In the genomic region with DNA sequence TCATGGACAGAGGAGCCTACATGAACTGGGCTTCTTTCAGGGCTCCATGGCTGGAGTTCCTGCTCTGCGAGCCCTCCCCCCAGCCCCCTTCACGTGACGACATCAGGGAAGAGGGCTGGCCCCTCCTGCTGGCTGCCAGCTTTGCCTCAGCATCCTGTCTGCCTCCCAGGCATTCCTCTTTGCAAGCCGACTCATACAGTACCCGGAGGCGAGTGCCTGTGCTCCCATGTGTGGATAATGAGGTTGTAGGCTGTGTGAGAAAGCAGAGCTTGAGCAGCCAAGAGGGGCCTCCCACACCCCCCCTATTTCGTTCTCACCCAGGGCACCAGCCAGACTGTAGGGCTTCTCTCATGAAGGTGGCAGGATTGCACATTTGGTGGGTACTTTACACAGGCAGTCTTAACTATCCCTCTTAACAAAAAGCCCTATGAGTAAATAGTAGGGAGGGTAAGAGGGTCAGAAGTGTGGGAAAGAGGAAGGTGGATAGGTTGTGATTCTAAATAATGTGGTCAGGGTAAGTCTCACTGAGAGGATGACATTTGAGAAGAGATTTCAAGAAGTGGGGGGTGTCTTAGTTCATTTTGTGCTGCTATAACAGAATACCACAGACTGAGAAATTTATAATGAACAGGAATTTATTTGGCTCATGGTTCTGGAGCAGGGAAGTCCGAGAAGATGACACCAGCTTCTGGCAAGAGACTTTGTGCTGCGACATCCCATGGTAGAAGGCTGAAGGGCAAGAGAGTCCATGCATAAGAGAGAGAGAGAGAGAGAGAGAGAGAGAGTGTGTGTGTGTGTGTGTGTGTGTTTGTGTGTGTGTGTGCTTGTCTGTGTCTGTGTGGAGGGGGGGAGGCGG, we compare ENCODE assay signal across 11 cellular contexts.
DNase-seq lines count a peak whose midpoint lies in the region; FAIRE-seq and TF ChIP-seq lines count a peak whose summit lies in the region.
"Had no signal": no experiment of that assay in that cellular context is flagged by ENCODE, and none has a peak within 500 bp of the region (broad histone marks: within the 10 kb centered on the region; RNA-seq: fewer than 3 reads in every experiment).

No MANE protein-coding gene starts in this region.

- CTCF ChIA-PET in endothelial cell of umbilical vein (lab: Charles Lee), result interaction anchor here (0.7 to 1.7 kb wide), 3 partner anchors 30 to 86 kb away, joined by 3 to 4 read pairs (median 3); no protein-coding TSS in a partner anchor

- H4K20me1 ChIP-seq in endothelial cell of umbilical vein (replicated peaks; ENCODE audit: control insufficient read depth, extremely low read depth, insufficient read depth, low read length) (no peaks in the 10 kb centered on the region), MM.1S (ENCODE audit: insufficient read depth, low read length) (no peaks in the 10 kb centered on the region)

- H3K79me1 ChIP-seq in neuronal stem cell (ENCODE audit: low read depth, low read length), result no peaks in the 10 kb centered on the region

- BruUV-seq in endothelial cell of umbilical vein (replicated peaks; lab: Mats Ljungman, UMichigan), result no TSS peak

- no peak overlapping the region for H4K8ac ChIP-seq in neuronal stem cell (ENCODE audit: low read depth, low read length)

- H2AFZ ChIP-seq in endothelial cell of umbilical vein (ENCODE audit: low read depth, low read length), result peak overlapping the region; percentile 48
- H2AFZ ChIP-seq in neuronal stem cell (ENCODE audit: low read length), result peak overlapping the region; percentile 79
- H2AFZ ChIP-seq in MM.1S (ENCODE audit: low read length), result no peak overlapping the region

- peak overlapping the region; percentile 12 for H3K18ac ChIP-seq in neuronal stem cell (ENCODE audit: low read length)

- H2BK5ac ChIP-seq in neuronal stem cell (ENCODE audit: low read length), result no peak overlapping the region

- WGBS in neuronal stem cell (ENCODE audit: extremely low coverage in 2 of 2, insufficient read length in 2 of 2, insufficient replicate concordance in 1 of 2), 2 donors, result no CpG with 5 or more reads among the region's 10 CpGs

- H3K4me3 ChIP-seq in GM12865 (ENCODE audit: low read depth, low read length) (no peak overlapping the region), endothelial cell of umbilical vein (replicated peaks in 1 of 3; ENCODE audit: insufficient read depth in 1 of 3, low read depth in 1 of 3, low read length in 3 of 3) (no peak overlapping the region), neuronal stem cell (ENCODE audit: low read length in 2 of 2) (no peak overlapping the region), MM.1S (ENCODE audit: low read length) (no peak overlapping the region)
- H3K4me3 ChIP-seq: testis had no signal

- H3K9ac ChIP-seq in endothelial cell of umbilical vein (replicated peaks; ENCODE audit: extremely low read depth, insufficient read depth, low read length) (no peak overlapping the region), neuronal stem cell (ENCODE audit: low read depth, low read length, poor library complexity) (no peak overlapping the region), MM.1S (ENCODE audit: low read length) (no peak overlapping the region)

- no peaks in the 10 kb centered on the region for H3K9me2 ChIP-seq in MM.1S (replicated peaks; ENCODE audit: insufficient read depth, low read length)

- no peak overlapping the region for H2BK15ac ChIP-seq in neuronal stem cell (ENCODE audit: low read length)

- no peak for TF ChIP-seq POLR2A in endothelial cell of umbilical vein (IDR thresholded peaks at IDR 0.05; ENCODE audit: low read depth, low read length)

- peak; percentile 7 for DNase-seq in GM12865 (ENCODE audit: low read depth)
- DNase-seq in NCI-H226, result peak; percentile 95
- peak; percentile 22 for DNase-seq in endothelial cell of umbilical vein (ENCODE audit: low read depth, low spot score)
- peak; percentile 69 for DNase-seq in neuronal stem cell (ENCODE audit: low spot score)
- no peak for DNase-seq in activated naive CD4-positive, alpha-beta T cell (lab: John Stamatoyannopoulos, UW)
- no peak for DNase-seq in MM.1S
- DNase-seq in NCI-H510A (lab: John Stamatoyannopoulos, UW), result no peak
- DNase-seq in NCI-H2029 treated with DMSO at 0.1 percent for 48 hours (lab: John Stamatoyannopoulos, UW), result no peak
- DNase-seq: activated naive CD8-positive, alpha-beta T cell treated with anti-CD3 and anti-CD28 coated beads, Interleukin-2, amount 10 ng/mL, durations not matched to agents 7 days and 5 days; testis had no signal

- intact Hi-C loops in endothelial cell of umbilical vein (cut with micrococcal nuclease), result loop anchor here (10.0 kb wide), 1 partner anchor 178 kb away; no protein-coding TSS in a partner anchor

- no peak overlapping the region for H3K23ac ChIP-seq in neuronal stem cell (ENCODE audit: low read depth, low read length, poor library complexity)

- peak overlapping the region; percentile 14 for H2BK120ac ChIP-seq in neuronal stem cell (ENCODE audit: low read depth, low read length)

- no peaks in the 10 kb centered on the region for H3K36me3 ChIP-seq in endothelial cell of umbilical vein (ENCODE audit: control insufficient read depth in 2 of 2, extremely low read depth in 1 of 2, insufficient read depth in 2 of 2, low read length in 2 of 2)
- H3K36me3 ChIP-seq in neuronal stem cell (replicated peaks in 1 of 2; ENCODE audit: control insufficient read depth in 2 of 2, insufficient read depth in 2 of 2, low read length in 2 of 2), result no peaks in the 10 kb centered on the region
- H3K36me3 ChIP-seq in MM.1S (replicated peaks; ENCODE audit: insufficient read depth, low read length), result no peaks in the 10 kb centered on the region

- no peaks in the 10 kb centered on the region for H3K79me2 ChIP-seq in endothelial cell of umbilical vein (ENCODE audit: control insufficient read depth, insufficient read depth, low read length)
- no peaks in the 10 kb centered on the region for H3K79me2 ChIP-seq in MM.1S (ENCODE audit: low read length)

- no peak for TF ChIP-seq CTCF in GM12865 (IDR thresholded peaks at IDR 0.05; ENCODE audit: insufficient read depth, low read depth, low read length, missing control alignments)
- no peak for TF ChIP-seq CTCF in endothelial cell of umbilical vein (IDR thresholded peaks at IDR 0.05; ENCODE audit: extremely low read depth in 1 of 2, insufficient read depth in 1 of 2, low read depth in 1 of 2, low read length in 2 of 2)
- TF ChIP-seq CTCF in MM.1S (IDR thresholded peaks at IDR 0.05; ENCODE audit: low read length), result no peak

- dilution Hi-C loops in endothelial cell of umbilical vein (cut with MboI; ENCODE audit: extremely low pct_ligation_motif_present, low sequenced_read_pairs), result no loop called here

- POLR2A ChIA-PET in endothelial cell of umbilical vein (lab: Charles Lee), result no interaction called here

- H3F3A ChIP-seq in MM.1S (ENCODE audit: insufficient read depth, low read length), result no peaks in the 10 kb centered on the region

- H2AK5ac ChIP-seq in neuronal stem cell (ENCODE audit: low read depth, low read length), result no peak overlapping the region

- H3K4me2 ChIP-seq in endothelial cell of umbilical vein (ENCODE audit: insufficient read depth, low read length), result no peak overlapping the region
- no peak overlapping the region for H3K4me2 ChIP-seq in neuronal stem cell (ENCODE audit: insufficient read depth, low read length, poor library complexity, severe bottlenecking)
- no peak overlapping the region for H3K4me2 ChIP-seq in MM.1S (ENCODE audit: low read depth, low read length)

- no peak overlapping the region for H2BK12ac ChIP-seq in neuronal stem cell (ENCODE audit: low read length)

- H3K4me1 ChIP-seq in endothelial cell of umbilical vein (ENCODE audit: control insufficient read depth, extremely low read depth, insufficient read depth, low read length) (peaks cover 17% of the 10 kb centered on the region), neuronal stem cell (ENCODE audit: control insufficient read depth in 2 of 2, insufficient read depth in 1 of 2, low read depth in 1 of 2, low read length in 2 of 2) (peaks cover 7 to 14% of the 10 kb centered on the region in 2 donors), MM.1S (ENCODE audit: low read length) (no peaks in the 10 kb centered on the region)
- H3K4me1 ChIP-seq: testis had no signal

- no peaks in the 10 kb centered on the region for H3K9me1 ChIP-seq in endothelial cell of umbilical vein (replicated peaks; ENCODE audit: control insufficient read depth, extremely low read depth, insufficient read depth, low read length)

- H3K27ac ChIP-seq in endothelial cell of umbilical vein (ENCODE audit: insufficient read depth, low read depth, low read length) (no peak overlapping the region), neuronal stem cell (replicated peaks; ENCODE audit: low read length) (peak overlapping the region; percentile 69), MM.1S (ENCODE audit: low read length) (no peak overlapping the region)
- H3K27ac ChIP-seq: testis had no signal

- H3K9me3 ChIP-seq in endothelial cell of umbilical vein (replicated peaks; ENCODE audit: control insufficient read depth, insufficient read depth, low read length) (no peaks in the 10 kb centered on the region), neuronal stem cell (replicated peaks in 1 of 2; ENCODE audit: control insufficient read depth in 2 of 2, insufficient read depth in 1 of 2, low read depth in 1 of 2, low read length in 2 of 2) (no peaks in the 10 kb centered on the region), MM.1S (replicated peaks; ENCODE audit: insufficient read depth, low read length) (no peaks in the 10 kb centered on the region)
- H3K9me3 ChIP-seq: testis had no signal

- peak; percentile 79 for FAIRE-seq in endothelial cell of umbilical vein (lab: Jason Lieb, UNC)
- FAIRE-seq: GM19239 had no signal

- no peak overlapping the region for H3K4ac ChIP-seq in neuronal stem cell (ENCODE audit: low read length)

- no peaks in the 10 kb centered on the region for H3K27me3 ChIP-seq in endothelial cell of umbilical vein (ENCODE audit: control insufficient read depth in 2 of 2, insufficient read depth in 2 of 2, low read length in 2 of 2)
- no peaks in the 10 kb centered on the region for H3K27me3 ChIP-seq in neuronal stem cell (ENCODE audit: control insufficient read depth in 3 of 3, insufficient read depth in 3 of 3, low read depth in 1 of 3, low read length in 3 of 3)
- H3K27me3 ChIP-seq in MM.1S (replicated peaks; ENCODE audit: insufficient read depth, low read length), result no peaks in the 10 kb centered on the region
- H3K27me3 ChIP-seq: testis had no signal

- no peak overlapping the region for H3K14ac ChIP-seq in neuronal stem cell (ENCODE audit: low read length)

- H4K91ac ChIP-seq in neuronal stem cell (ENCODE audit: low read depth, low read length, poor library complexity), result no peak overlapping the region

TF ChIP-seq in endothelial cell of umbilical vein, 7 proteins besides CTCF, POLR2A, EP300 and RAD21 (continues in another document):
- TF ChIP-seq EZH2 (IDR thresholded peaks at IDR 0.05; ENCODE audit: borderline replicate concordance, low read depth, low read length, severe bottlenecking) (no peak), POLR2AphosphoS5 (IDR thresholded peaks at IDR 0.05; ENCODE audit: insufficient read depth, low read depth, low read length) (no peak), JUN (IDR thresholded peaks at IDR 0.05; ENCODE audit: borderline replicate concordance, insufficient read depth, insufficient read length, low read depth) (no peak)
- TF ChIP-seq, protein P1, sequence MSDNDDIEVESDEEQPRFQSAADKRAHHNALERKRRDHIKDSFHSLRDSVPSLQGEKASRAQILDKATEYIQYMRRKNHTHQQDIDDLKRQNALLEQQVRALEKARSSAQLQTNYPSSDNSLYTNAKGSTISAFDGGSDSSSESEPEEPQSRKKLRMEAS (IDR thresholded peaks at IDR 0.05; ENCODE audit: insufficient read depth, insufficient read length), result no peak

Comparison
In these comparisons a context has a peak if more than half of its experiments do, and no peak if none do; other contexts are left out.
1. DNase-seq: peak in GM12865 (single experiment), NCI-H226 (single experiment), endothelial cell of umbilical vein (single experiment) and neuronal stem cell (single experiment); none in activated naive CD4-positive, alpha-beta T cell (0 of 4), MM.1S (single experiment), NCI-H510A (single experiment) and NCI-H2029 treated with DMSO at 0.1 percent for 48 hours (single experiment).